ENCODE assay signal across 2 cellular contexts in the genomic region with DNA sequence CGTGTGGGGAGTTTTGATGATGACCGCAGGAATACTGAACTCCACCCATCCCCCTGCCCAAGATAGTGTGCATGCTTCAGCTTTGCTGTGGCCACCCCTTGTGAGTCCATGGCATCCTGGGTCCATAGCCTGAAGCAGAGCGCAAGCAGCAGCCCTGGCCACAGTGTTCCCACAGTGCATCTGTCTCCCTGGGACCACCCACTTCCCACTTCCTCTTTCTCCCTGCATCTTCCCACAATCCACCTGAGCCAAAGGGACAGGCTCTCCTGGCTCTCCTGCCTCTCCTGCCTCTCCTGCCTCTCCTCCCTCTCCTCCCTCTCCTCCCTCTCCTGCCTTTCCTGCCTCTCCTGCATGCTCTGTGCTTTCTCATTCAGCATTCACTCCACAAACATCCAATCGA.
TF ChIP-seq lines count a peak whose summit lies in the region.

No MANE protein-coding gene starts in this region.

TF ChIP-seq in IMR-90, 13 proteins besides CTCF, POLR2A, EP300 and RAD21:
- TF ChIP-seq CEBPB (IDR thresholded peaks at IDR 0.05; ENCODE audit: low read depth, low read length), result no peak
- no peak for TF ChIP-seq RFX5 (IDR thresholded peaks at IDR 0.05; ENCODE audit: low read depth, low read length)
- TF ChIP-seq NFE2L2 (IDR thresholded peaks at IDR 0.05; ENCODE audit: low read depth, low read length), result no peak
- no peak for TF ChIP-seq MXI1 (IDR thresholded peaks at IDR 0.05; ENCODE audit: borderline replicate concordance, low read depth, low read length)
- no peak for TF ChIP-seq MAFK (IDR thresholded peaks at IDR 0.05; ENCODE audit: low read depth, low read length)
- TF ChIP-seq SMC3 (IDR thresholded peaks at IDR 0.05; ENCODE audit: low read depth, low read length), result no peak
- TF ChIP-seq RCOR1 (IDR thresholded peaks at IDR 0.05; ENCODE audit: insufficient replicate concordance, low read length), result no peak
- no peak for TF ChIP-seq CHD1 (IDR thresholded peaks at IDR 0.05; ENCODE audit: low read depth, low read length)
- no peak for TF ChIP-seq BHLHE40 (IDR thresholded peaks at IDR 0.05; ENCODE audit: low read depth, low read length)
- TF ChIP-seq MAZ (IDR thresholded peaks at IDR 0.05; ENCODE audit: borderline replicate concordance, low read depth, low read length), result no peak
- no peak for TF ChIP-seq ELK1 (IDR thresholded peaks at IDR 0.05; ENCODE audit: borderline replicate concordance, low read depth, low read length)
- no peak for TF ChIP-seq USF2 (IDR thresholded peaks at IDR 0.05; ENCODE audit: low read depth, low read length)
- TF ChIP-seq FOS (IDR thresholded peaks at IDR 0.05; ENCODE audit: low read depth, low read length), result no peak

TF ChIP-seq in K562, 482 proteins besides CTCF, POLR2A, EP300 and RAD21:
- TF ChIP-seq SPI1 (IDR thresholded peaks at IDR 0.05; ENCODE audit: borderline replicate concordance, low read depth, low read length) (peak; percentile 96), ZNF143 (CRISPR knock-in tag; IDR thresholded peaks at IDR 0.05) (no peak)
